ENCODE assay signal across 10 cellular contexts in the genomic region with DNA sequence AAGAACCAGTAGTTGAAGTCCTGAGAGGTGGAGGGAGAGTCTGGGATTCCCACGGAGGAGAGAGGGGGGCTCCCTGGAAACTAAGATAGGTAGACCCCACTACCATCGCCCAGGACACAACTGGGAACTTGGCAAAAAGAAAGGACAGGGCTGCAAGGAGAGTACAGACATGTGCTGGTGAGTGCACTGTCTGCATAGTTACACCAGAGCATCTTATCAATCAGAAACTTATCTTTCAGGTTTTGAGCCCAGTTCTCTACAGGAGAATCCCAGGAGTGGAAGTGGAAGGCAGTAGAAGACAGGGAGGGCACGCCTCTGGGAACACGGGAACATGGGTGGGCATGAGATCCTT. TPM values are rescaled to one million over a fixed set of nuclear protein-coding genes. Genes with fewer than 3 reads are reported as not detected.
DNase-seq lines count a peak whose midpoint lies in the region; ATAC-seq and TF ChIP-seq lines count a peak whose summit lies in the region.
"Had no signal": no experiment of that assay in that cellular context is flagged by ENCODE, and none has a peak within 500 bp of the region (broad histone marks: within the 10 kb centered on the region; RNA-seq: fewer than 3 reads in every experiment).

No MANE protein-coding gene starts in this region.

- peaks cover 6% of the 10 kb centered on the region for H3K36me3 ChIP-seq in mesendoderm (ENCODE audit: control insufficient read depth, insufficient read depth, low read length)

- no peak for DNase-seq in stimulated activated naive CD8-positive, alpha-beta T cell treated with anti-CD3 and anti-CD28 coated beads, Interleukin-15, Interleukin-2, amounts not matched to agents 100 U/mL and 50 U/mL, for 24 hours
- DNase-seq in activated CD8-positive, alpha-beta T cell treated with anti-CD3 and anti-CD28 coated beads for 36 hours = no peak
- DNase-seq in mesendoderm (no peak), HUDEP-2 (lab: John Stamatoyannopoulos, UW; ENCODE audit: unreplicated experiment in 76 of 76) (no peak), ecto neural progenitor cell (ENCODE audit: low spot score) (no peak), NCI-H2171 treated with DMSO at 0.1 percent for 48 hours (lab: John Stamatoyannopoulos, UW) (no peak), globus pallidus (ENCODE audit: low spot score) (no peak)

- H3K36me3 Mint-ChIP-seq in stimulated activated naive CD8-positive, alpha-beta T cell treated with anti-CD3 and anti-CD28 coated beads, Interleukin-15, Interleukin-2, amounts not matched to agents 100 ng/mL and 50 ng/mL, for 24 hours (ENCODE audit: low read depth) = peaks cover 45% of the 10 kb centered on the region
- peaks cover 45% of the 10 kb centered on the region for H3K36me3 Mint-ChIP-seq in activated CD8-positive, alpha-beta T cell treated with anti-CD3 and anti-CD28 coated beads for 36 hours (ENCODE audit: low read depth)

- no peak overlapping the region for H2BK15ac ChIP-seq in mesendoderm (replicated peaks; ENCODE audit: low read depth)

- H3K56ac ChIP-seq in mesendoderm (ENCODE audit: low read length) = peak overlapping the region; percentile 5

- intact Hi-C loops in activated CD8-positive, alpha-beta T cell treated with anti-CD3 and anti-CD28 coated beads for 36 hours (cut with micrococcal nuclease) = loop anchor here (1.0 to 2.0 kb wide), 2 partner anchors 9 to 15 kb away; a partner anchor contains a TSS

- H3K27me3 ChIP-seq in mesendoderm (ENCODE audit: insufficient read depth, low read length, poor library complexity) = no peaks in the 10 kb centered on the region
- H3K27me3 ChIP-seq: MG63 had no signal

- POLR2A ChIA-PET in activated CD8-positive, alpha-beta T cell treated with anti-CD3 and anti-CD28 coated beads for 36 hours (lab: Charles Lee) = interaction anchor here (1.2 to 35.7 kb wide), 7 partner anchors 8 to 93 kb away, joined by 3 to 1181 read pairs (median 5); a partner anchor contains a TSS

- H3K4me3 ChIP-seq in mesendoderm (ENCODE audit: low read length) = no peak overlapping the region
- H3K4me3 ChIP-seq: MG63 had no signal

- H3K79me1 ChIP-seq in mesendoderm (ENCODE audit: low read length) = no peaks in the 10 kb centered on the region

- WGBS in mesendoderm (ENCODE audit: extremely low coverage, insufficient coverage, low lambda C conversion rate) = no CpG with 5 or more reads among the region's 4 CpGs

- TF ChIP-seq CTCF in activated CD8-positive, alpha-beta T cell treated with anti-CD3 and anti-CD28 coated beads for 36 hours (IDR thresholded peaks at IDR 0.05) = no peak

- H3K27me3 Mint-ChIP-seq in stimulated activated naive CD8-positive, alpha-beta T cell treated with anti-CD3 and anti-CD28 coated beads, Interleukin-15, Interleukin-2, amounts not matched to agents 100 ng/mL and 50 ng/mL, for 24 hours = peaks cover 5% of the 10 kb centered on the region
- H3K27me3 Mint-ChIP-seq in activated CD8-positive, alpha-beta T cell treated with anti-CD3 and anti-CD28 coated beads for 36 hours = no peaks in the 10 kb centered on the region

- no peak overlapping the region for H2AK5ac ChIP-seq in mesendoderm (ENCODE audit: low read length)

- H4K8ac ChIP-seq in mesendoderm (ENCODE audit: low read depth, low read length) = no peak overlapping the region

- peak overlapping the region; percentile 98 for H3K27ac Mint-ChIP-seq in stimulated activated naive CD8-positive, alpha-beta T cell treated with anti-CD3 and anti-CD28 coated beads, Interleukin-15, Interleukin-2, amounts not matched to agents 100 ng/mL and 50 ng/mL, for 24 hours
- H3K27ac Mint-ChIP-seq in activated CD8-positive, alpha-beta T cell treated with anti-CD3 and anti-CD28 coated beads for 36 hours = peak overlapping the region; percentile 90

- H3K23ac ChIP-seq in mesendoderm (ENCODE audit: low read length) = peak overlapping the region; percentile 45

- H3K18ac ChIP-seq in mesendoderm (ENCODE audit: low read length) = no peak overlapping the region

- H3K4me2 ChIP-seq in mesendoderm (ENCODE audit: low read length) = no peak overlapping the region

- no peak overlapping the region for H4K5ac ChIP-seq in mesendoderm (ENCODE audit: low read length)

- H3K79me2 ChIP-seq in mesendoderm (ENCODE audit: control insufficient read depth, insufficient read depth, low read length) = no peaks in the 10 kb centered on the region

- no peak overlapping the region for H3K9ac ChIP-seq in mesendoderm (ENCODE audit: low read length)

- CTCF ChIA-PET in activated CD8-positive, alpha-beta T cell treated with anti-CD3 and anti-CD28 coated beads for 36 hours (lab: Charles Lee) = interaction anchor here (1.5 to 56.2 kb wide), 5 partner anchors 9 to 32 kb away, joined by 5 to 2542 read pairs (median 25); a partner anchor contains a TSS

- peaks cover 87% of the 10 kb centered on the region for H3K4me1 Mint-ChIP-seq in stimulated activated naive CD8-positive, alpha-beta T cell treated with anti-CD3 and anti-CD28 coated beads, Interleukin-15, Interleukin-2, amounts not matched to agents 100 ng/mL and 50 ng/mL, for 24 hours (ENCODE audit: low read depth)
- peaks cover 76% of the 10 kb centered on the region for H3K4me1 Mint-ChIP-seq in activated CD8-positive, alpha-beta T cell treated with anti-CD3 and anti-CD28 coated beads for 36 hours (ENCODE audit: low read depth)

- H3K4me1 ChIP-seq in mesendoderm (ENCODE audit: control insufficient read depth, low read depth, low read length) = peaks cover 7% of the 10 kb centered on the region

- peak overlapping the region; percentile 67 for H2BK5ac ChIP-seq in mesendoderm (ENCODE audit: low read length)

- peak overlapping the region; percentile 26 for H3K27ac ChIP-seq in mesendoderm (ENCODE audit: low read depth, low read length)

- H2BK120ac ChIP-seq in mesendoderm (ENCODE audit: low read depth, low read length) = peak overlapping the region; percentile 7

- H3K9me3 Mint-ChIP-seq in stimulated activated naive CD8-positive, alpha-beta T cell treated with anti-CD3 and anti-CD28 coated beads, Interleukin-15, Interleukin-2, amounts not matched to agents 100 ng/mL and 50 ng/mL, for 24 hours = no peaks in the 10 kb centered on the region
- H3K9me3 Mint-ChIP-seq in activated CD8-positive, alpha-beta T cell treated with anti-CD3 and anti-CD28 coated beads for 36 hours = no peaks in the 10 kb centered on the region

- no peak overlapping the region for H3K4ac ChIP-seq in mesendoderm (ENCODE audit: low read depth, low read length)

- no peak for ATAC-seq in stimulated activated naive CD8-positive, alpha-beta T cell treated with anti-CD3 and anti-CD28 coated beads, Interleukin-15, Interleukin-2, amounts not matched to agents 100 U/mL and 50 U/mL, for 24 hours
- peak; percentile 34 for ATAC-seq in activated CD8-positive, alpha-beta T cell treated with anti-CD3 and anti-CD28 coated beads for 36 hours

- peak overlapping the region; percentile 80 for H3K4me3 Mint-ChIP-seq in stimulated activated naive CD8-positive, alpha-beta T cell treated with anti-CD3 and anti-CD28 coated beads, Interleukin-15, Interleukin-2, amounts not matched to agents 100 ng/mL and 50 ng/mL, for 24 hours
- H3K4me3 Mint-ChIP-seq in activated CD8-positive, alpha-beta T cell treated with anti-CD3 and anti-CD28 coated beads for 36 hours = peak overlapping the region; percentile 56

RNA-seq across cellular contexts. Expression of a gene that starts 12.2 kb away (rescaled TPM):
- 10 to 100 TPM; 11.3 to 13.0 TPM for total RNA-seq in activated CD8-positive, alpha-beta T cell treated with anti-CD3 and anti-CD28 coated beads for 36 hours
- polyA plus RNA-seq in mesendoderm (2013, experiment 1 of 2) = 8.4 TPM
- 9.6 TPM for polyA plus RNA-seq in mesendoderm (2013, experiment 2 of 2)

RNA-seq across cellular contexts. Expression of a gene that starts 12.5 kb away (rescaled TPM):
- 100 to 1,000 TPM; 713 to 724 TPM for total RNA-seq in activated CD8-positive, alpha-beta T cell treated with anti-CD3 and anti-CD28 coated beads for 36 hours
- polyA plus RNA-seq in mesendoderm (2013, experiment 1 of 2) = 0.03 TPM
- not detected for polyA plus RNA-seq in mesendoderm (2013, experiment 2 of 2)
- polyA plus RNA-seq: neural cell had no signal

RNA-seq across cellular contexts. Expression of a gene that starts 13.2 kb away (rescaled TPM):
- total RNA-seq in activated CD8-positive, alpha-beta T cell treated with anti-CD3 and anti-CD28 coated beads for 36 hours = 1 to 10 TPM in 1 of 2 experiments, under 1 TPM in 1; 0.86 to 1.1 TPM
- 1.2 TPM for polyA plus RNA-seq in mesendoderm (2013, experiment 1 of 2)
- polyA plus RNA-seq in mesendoderm (2013, experiment 2 of 2) = 1.3 TPM

RNA-seq across cellular contexts. Expression of a gene that starts 15.8 kb away (rescaled TPM):
- total RNA-seq in activated CD8-positive, alpha-beta T cell treated with anti-CD3 and anti-CD28 coated beads for 36 hours = 10 to 100 TPM; 89.2 to 92.5 TPM
- 0.04 TPM for polyA plus RNA-seq in mesendoderm (2013, experiment 1 of 2)
- polyA plus RNA-seq in mesendoderm (2013, experiment 2 of 2) = 0.03 TPM
- polyA plus RNA-seq: neural cell had no signal

RNA-seq across cellular contexts. Expression of a gene that starts 17.8 kb away (rescaled TPM):
- total RNA-seq in activated CD8-positive, alpha-beta T cell treated with anti-CD3 and anti-CD28 coated beads for 36 hours = 100 to 1,000 TPM; 568 to 572 TPM
- 405 TPM for polyA plus RNA-seq in mesendoderm (2013, experiment 1 of 2)
- polyA plus RNA-seq in mesendoderm (2013, experiment 2 of 2) = 409 TPM
